Comparison of ENCODE assay signal across 1 cellular context in genomic region chr2:101816598-101816997, GRCh38.
TF ChIP-seq lines count a peak whose summit lies in the region.

No MANE protein-coding gene starts in this region.

TF ChIP-seq in GM23338, 12 proteins besides CTCF, POLR2A, EP300 and RAD21 (continued from another document):
- TF ChIP-seq, protein P1, sequence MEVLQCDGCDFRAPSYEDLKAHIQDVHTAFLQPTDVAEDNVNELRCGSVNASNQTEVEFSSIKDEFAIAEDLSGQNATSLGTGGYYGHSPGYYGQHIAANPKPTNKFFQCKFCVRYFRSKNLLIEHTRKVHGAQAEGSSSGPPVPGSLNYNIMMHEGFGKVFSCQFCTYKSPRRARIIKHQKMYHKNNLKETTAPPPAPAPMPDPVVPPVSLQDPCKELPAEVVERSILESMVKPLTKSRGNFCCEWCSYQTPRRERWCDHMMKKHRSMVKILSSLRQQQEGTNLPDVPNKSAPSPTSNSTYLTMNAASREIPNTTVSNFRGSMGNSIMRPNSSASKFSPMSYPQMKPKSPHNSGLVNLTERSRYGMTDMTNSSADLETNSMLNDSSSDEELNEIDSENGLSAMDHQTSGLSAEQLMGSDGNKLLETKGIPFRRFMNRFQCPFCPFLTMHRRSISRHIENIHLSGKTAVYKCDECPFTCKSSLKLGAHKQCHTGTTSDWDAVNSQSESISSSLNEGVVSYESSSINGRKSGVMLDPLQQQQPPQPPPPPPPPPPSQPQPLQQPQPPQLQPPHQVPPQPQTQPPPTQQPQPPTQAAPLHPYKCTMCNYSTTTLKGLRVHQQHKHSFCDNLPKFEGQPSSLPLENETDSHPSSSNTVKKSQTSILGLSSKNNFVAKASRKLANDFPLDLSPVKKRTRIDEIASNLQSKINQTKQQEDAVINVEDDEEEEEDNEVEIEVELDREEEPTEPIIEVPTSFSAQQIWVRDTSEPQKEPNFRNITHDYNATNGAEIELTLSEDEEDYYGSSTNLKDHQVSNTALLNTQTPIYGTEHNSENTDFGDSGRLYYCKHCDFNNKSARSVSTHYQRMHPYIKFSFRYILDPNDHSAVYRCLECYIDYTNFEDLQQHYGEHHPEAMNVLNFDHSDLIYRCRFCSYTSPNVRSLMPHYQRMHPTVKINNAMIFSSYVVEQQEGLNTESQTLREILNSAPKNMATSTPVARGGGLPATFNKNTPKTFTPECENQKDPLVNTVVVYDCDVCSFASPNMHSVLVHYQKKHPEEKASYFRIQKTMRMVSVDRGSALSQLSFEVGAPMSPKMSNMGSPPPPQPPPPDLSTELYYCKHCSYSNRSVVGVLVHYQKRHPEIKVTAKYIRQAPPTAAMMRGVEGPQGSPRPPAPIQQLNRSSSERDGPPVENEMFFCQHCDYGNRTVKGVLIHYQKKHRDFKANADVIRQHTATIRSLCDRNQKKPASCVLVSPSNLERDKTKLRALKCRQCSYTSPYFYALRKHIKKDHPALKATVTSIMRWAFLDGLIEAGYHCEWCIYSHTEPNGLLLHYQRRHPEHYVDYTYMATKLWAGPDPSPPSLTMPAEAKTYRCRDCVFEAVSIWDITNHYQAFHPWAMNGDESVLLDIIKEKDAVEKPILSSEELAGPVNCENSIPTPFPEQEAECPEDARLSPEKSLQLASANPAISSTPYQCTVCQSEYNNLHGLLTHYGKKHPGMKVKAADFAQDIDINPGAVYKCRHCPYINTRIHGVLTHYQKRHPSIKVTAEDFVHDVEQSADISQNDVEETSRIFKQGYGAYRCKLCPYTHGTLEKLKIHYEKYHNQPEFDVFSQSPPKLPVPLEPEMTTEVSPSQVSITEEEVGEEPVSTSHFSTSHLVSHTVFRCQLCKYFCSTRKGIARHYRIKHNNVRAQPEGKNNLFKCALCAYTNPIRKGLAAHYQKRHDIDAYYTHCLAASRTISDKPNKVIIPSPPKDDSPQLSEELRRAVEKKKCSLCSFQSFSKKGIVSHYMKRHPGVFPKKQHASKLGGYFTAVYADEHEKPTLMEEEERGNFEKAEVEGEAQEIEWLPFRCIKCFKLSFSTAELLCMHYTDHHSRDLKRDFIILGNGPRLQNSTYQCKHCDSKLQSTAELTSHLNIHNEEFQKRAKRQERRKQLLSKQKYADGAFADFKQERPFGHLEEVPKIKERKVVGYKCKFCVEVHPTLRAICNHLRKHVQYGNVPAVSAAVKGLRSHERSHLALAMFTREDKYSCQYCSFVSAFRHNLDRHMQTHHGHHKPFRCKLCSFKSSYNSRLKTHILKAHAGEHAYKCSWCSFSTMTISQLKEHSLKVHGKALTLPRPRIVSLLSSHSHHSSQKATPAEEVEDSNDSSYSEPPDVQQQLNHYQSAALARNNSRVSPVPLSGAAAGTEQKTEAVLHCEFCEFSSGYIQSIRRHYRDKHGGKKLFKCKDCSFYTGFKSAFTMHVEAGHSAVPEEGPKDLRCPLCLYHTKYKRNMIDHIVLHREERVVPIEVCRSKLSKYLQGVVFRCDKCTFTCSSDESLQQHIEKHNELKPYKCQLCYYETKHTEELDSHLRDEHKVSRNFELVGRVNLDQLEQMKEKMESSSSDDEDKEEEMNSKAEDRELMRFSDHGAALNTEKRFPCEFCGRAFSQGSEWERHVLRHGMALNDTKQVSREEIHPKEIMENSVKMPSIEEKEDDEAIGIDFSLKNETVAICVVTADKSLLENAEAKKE (CRISPR knock-in tag; IDR thresholded peaks at IDR 0.05): no peak
- no peak for TF ChIP-seq JUNB (IDR thresholded peaks at IDR 0.05; ENCODE audit: unreplicated experiment)
